ENCODE assay signal across 22 cellular contexts in the genomic region with DNA sequence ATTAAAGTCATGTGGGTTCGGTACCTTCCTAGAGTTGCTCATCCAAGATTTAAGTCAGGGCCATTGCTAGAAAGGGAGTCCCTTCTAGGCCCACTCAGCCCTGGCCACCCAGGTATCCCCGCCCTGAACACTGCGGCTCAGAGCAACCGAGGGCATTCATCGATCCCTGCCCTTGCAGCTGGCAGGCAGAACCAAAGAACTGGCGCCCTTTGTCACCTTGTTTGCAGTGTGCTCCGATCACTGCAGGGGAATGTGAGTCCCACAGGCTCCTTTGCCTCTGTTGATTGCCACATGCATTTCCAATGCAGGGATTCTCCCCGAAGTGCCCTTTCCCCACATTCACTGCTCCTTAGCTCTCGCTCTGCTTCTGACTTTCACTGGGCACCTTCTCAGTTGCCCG.
"Had no signal": no experiment of that assay in that cellular context is flagged by ENCODE, and none has a peak within 500 bp of the region (broad histone marks: within the 10 kb centered on the region; RNA-seq: fewer than 3 reads in every experiment).

No MANE protein-coding gene starts in this region.

- ATAC-seq: K562 had no signal

- H3K9me2 ChIP-seq: SK-N-SH had no signal

- H3K4me3 ChIP-seq: K562 had no signal

- H3K9me3 Mint-ChIP-seq: IgD-negative memory B cell had no signal

- H3K27ac ChIP-seq: KMS-11, RWPE1 had no signal

- H3K9ac ChIP-seq: KMS-11, SK-N-SH had no signal

- H3K4me1 Mint-ChIP-seq: IgD-negative memory B cell had no signal

- H3K36me3 Mint-ChIP-seq: IgD-negative memory B cell had no signal

- DNase-seq: Kasumi-1, MV-4-11, NCI-H1048, NCI-H1105, NCI-H1417, NCI-H1436 treated with DMSO at 0.1 percent for 48 hours, NCI-H187, NCI-H2029, NCI-H2081 treated with DMSO at 0.1 percent for 48 hours, NCI-H2171, NCI-H226, NCI-H446, NCI-H510A, NCI-H524 treated with DMSO at 0.1 percent for 48 hours, NCI-H69, NCI-H774, SHP77, SK-N-SH had no signal

- H3K4me3 Mint-ChIP-seq: IgD-negative memory B cell had no signal

- H3K27ac Mint-ChIP-seq: IgD-negative memory B cell had no signal

- FAIRE-seq: K562 had no signal

- H3K9me3 ChIP-seq: SK-N-SH had no signal

- H3K4me2 ChIP-seq: KMS-11, SK-N-SH had no signal
